26 cellular contexts compared by ENCODE assay signal in genomic region chr3:13210221-13210975, GRCh38.
DNase-seq lines count a peak whose midpoint lies in the region; ATAC-seq and TF ChIP-seq lines count a peak whose summit lies in the region.
"Had no signal": no experiment of that assay in that cellular context is flagged by ENCODE, and none has a peak within 500 bp of the region (broad histone marks: within the 10 kb centered on the region; RNA-seq: fewer than 3 reads in every experiment).

No MANE protein-coding gene starts in this region.

- H3K4me3 ChIP-seq in H7 (ENCODE audit: insufficient read depth, low read depth, low read length) (no peak overlapping the region), WERI-Rb-1 (ENCODE audit: low read depth, low read length) (no peak overlapping the region; the same call in 1 of the 2 replicates)
- H3K4me3 ChIP-seq: esophagus squamous epithelium, heart left ventricle, Peyer's patch, psoas muscle had no signal

- H3K27ac ChIP-seq in WERI-Rb-1 (peak overlapping the region; percentile 38), caudate nucleus (ENCODE audit: low read depth, low read length) (no peak overlapping the region)
- H3K27ac ChIP-seq: esophagus squamous epithelium, foreskin keratinocyte, heart left ventricle, Peyer's patch, psoas muscle had no signal

- DNase-seq in NCI-H146 (lab: John Stamatoyannopoulos, UW), result peak; percentile 6
- DNase-seq in NCI-H146 treated with DMSO at 0.1 percent for 48 hours (lab: John Stamatoyannopoulos, UW; ENCODE audit: unreplicated experiment), result no peak
- peak; percentile 50 for DNase-seq in H7
- peak; percentile 94 for DNase-seq in WERI-Rb-1
- DNase-seq in retina, result peak; percentile 46
- DNase-seq in caudate nucleus (lab: John Stamatoyannopoulos, UW), result no peak
- DNase-seq: 8988T; activated CD4-positive, alpha-beta T cell treated with anti-CD3 and anti-CD28 coated beads for 36 hours; activated CD8-positive, alpha-beta T cell treated with anti-CD3 and anti-CD28 coated beads, Interleukin-2, amount 10 ng/mL, durations not matched to agents 7 days and 5 days; activated naive CD4-positive, alpha-beta T cell treated with anti-CD3 and anti-CD28 coated beads, Interleukin-2, amount 50 U/mL, for 16 hours; CD4-positive, alpha-beta memory T cell; cerebellar nuclear complex; DMS153; esophagus squamous epithelium; foreskin keratinocyte; heart left ventricle; MM.1S; naive B cell; NCI-H1105 treated with DMSO at 0.1 percent for 48 hours; NCI-H2081 treated with DMSO at 0.1 percent for 48 hours; Peyer's patch; SHP77 had no signal

- TF ChIP-seq CTCF in WERI-Rb-1 (IDR thresholded peaks at IDR 0.05; ENCODE audit: low read depth, low read length), result no peak

- H3K27me3 ChIP-seq in H7 (ENCODE audit: control insufficient read depth, insufficient read depth, low read length), result no peaks in the 10 kb centered on the region
- no peaks in the 10 kb centered on the region for H3K27me3 ChIP-seq in WERI-Rb-1 (ENCODE audit: insufficient read depth, low read depth, severe bottlenecking)
- H3K27me3 ChIP-seq: Peyer's patch had no signal

- TF ChIP-seq POLR2A in GM18505 (IDR thresholded peaks at IDR 0.05; ENCODE audit: borderline replicate concordance, extremely low read depth, insufficient read depth, insufficient read length), result no peak

- no peaks in the 10 kb centered on the region for H3K36me3 ChIP-seq in H7 (replicated peaks; ENCODE audit: control insufficient read depth, insufficient read depth, low read length)
- H3K36me3 ChIP-seq in WERI-Rb-1, result no peaks in the 10 kb centered on the region
- H3K36me3 ChIP-seq: esophagus squamous epithelium, heart left ventricle, Peyer's patch had no signal

- H3K9me3 ChIP-seq in WERI-Rb-1 (ENCODE audit: severe bottlenecking), result no peaks in the 10 kb centered on the region
- H3K9me3 ChIP-seq: esophagus squamous epithelium, heart left ventricle, Peyer's patch, psoas muscle had no signal

- ATAC-seq in HG02588 (IDR thresholded peaks at IDR 0.05; ENCODE audit: unreplicated experiment), result no peak
- no peak for ATAC-seq in GM18505 (IDR thresholded peaks at IDR 0.05; ENCODE audit: unreplicated experiment)
- ATAC-seq: activated CD4-positive, alpha-beta T cell treated with anti-CD3 and anti-CD28 coated beads for 36 hours; activated CD8-positive, alpha-beta T cell treated with anti-CD3 and anti-CD28 coated beads, Interleukin-2, amount 10 ng/mL, durations not matched to agents 7 days and 5 days; foreskin keratinocyte; heart left ventricle; stimulated activated effector memory CD8-positive, alpha-beta T cell treated with anti-CD3 and anti-CD28 coated beads, Interleukin-12 subunit alpha, Interleukin-12 subunit beta, amount 100 ng/mL, for 72 hours had no signal

Comparison
In these comparisons a context has a peak if more than half of its experiments do, and no peak if none do; other contexts are left out.
1. DNase-seq: peak in NCI-H146 (single experiment), H7 (single experiment), WERI-Rb-1 (single experiment) and retina (single experiment); none in NCI-H146 treated with DMSO at 0.1 percent for 48 hours (single experiment) and caudate nucleus (0 of 61).